In genomic region chr14:95761436-95761835, GRCh38 we compare ENCODE assay signal across 24 cellular contexts. TPM values are rescaled to one million over a fixed set of nuclear protein-coding genes. Genes with fewer than 3 reads are reported as not detected.
"Had no signal": no experiment of that assay in that cellular context is flagged by ENCODE, and none has a peak within 500 bp of the region (broad histone marks: within the 10 kb centered on the region; RNA-seq: fewer than 3 reads in every experiment).

No MANE protein-coding gene starts in this region.

- H3K4me1 Mint-ChIP-seq: IgD-negative memory B cell had no signal

- H3K36me3 ChIP-seq: SJSA1 had no signal

- H3K9me3 ChIP-seq: SJSA1 had no signal

- H3K27ac Mint-ChIP-seq: IgD-negative memory B cell had no signal

- H3K4me1 ChIP-seq: SJSA1 had no signal

- ATAC-seq: K562 had no signal

- H3K4me3 ChIP-seq: K562, SJSA1, SK-N-MC had no signal

- DNase-seq: Kasumi-1, NCI-H1092, NCI-H1105 treated with DMSO at 0.1 percent for 48 hours, NCI-H1417 treated with DMSO at 0.1 percent for 48 hours, NCI-H187, NCI-H2029, NCI-H2081 treated with DMSO at 0.1 percent for 48 hours, NCI-H2171 treated with DMSO at 0.1 percent for 48 hours, NCI-H345, NCI-H446 treated with DMSO at 0.1 percent for 48 hours, NCI-H510A treated with DMSO at 0.1 percent for 48 hours, NCI-H526, Right ventricle myocardium superior, RPMI8226, SIG-M5 had no signal

- H3K4me3 Mint-ChIP-seq: IgD-negative memory B cell had no signal

- H3K27ac ChIP-seq: HL-60, KMS-11, SJSA1, SK-N-MC had no signal

- H3K4me2 ChIP-seq: KMS-11 had no signal

- H3K9ac ChIP-seq: KMS-11 had no signal

- H3K36me3 Mint-ChIP-seq: IgD-negative memory B cell had no signal

- FAIRE-seq: HTR-8/SVneo, K562, RCC 7860 had no signal

- H3K27me3 ChIP-seq: SJSA1 had no signal

RNA-seq across cellular contexts. Expression of gene TCL1A, which starts 47.5 kb away (rescaled TPM):
- total RNA-seq: K562, MCF 10A, Right ventricle myocardium superior, SJSA1 had no signal
